8 cellular contexts compared by ENCODE assay signal in genomic region chr19:45506991-45507863, GRCh38. TPM values are rescaled to one million over a fixed set of nuclear protein-coding genes. Genes with fewer than 3 reads are reported as not detected.
DNase-seq lines count a peak whose midpoint lies in the region; ATAC-seq and TF ChIP-seq lines count a peak whose summit lies in the region.

VASP (plus strand) TSS chr19:45507479; CDS start chr19:45507772, 293 bp downstream.

- DNase-seq in COLO668 (lab: John Stamatoyannopoulos, UW; ENCODE audit: unreplicated experiment), result peak; percentile 88
- peak; percentile 81 for DNase-seq in HPDE6-E6E7 (ENCODE audit: extremely low spot score)
- peak; percentile 90 for DNase-seq in activated CD8-positive, alpha-beta memory T cell treated with anti-CD3 and anti-CD28 coated beads, Interleukin-2, amount 50 U/mL, for 4 hours
- peak; percentile 91 for DNase-seq in epidermal melanocyte (ENCODE audit: insufficient read length, low spot score)
- peak; percentile 95 to 97 (median 95) for DNase-seq in mucosa of descending colon
- peak; percentile 75 to 85 for DNase-seq in stimulated activated CD8-positive, alpha-beta memory T cell treated with anti-CD3 and anti-CD28 coated beads, Interleukin-4, amount 100 ng/mL, for 1 hour (ENCODE audit: low read depth in 2 of 2, low spot score in 1 of 2)

- peaks cover 14% of the 10 kb centered on the region for H3K36me3 ChIP-seq in OCI-LY3 (replicated peaks; ENCODE audit: low read depth, low read length)
- no peaks in the 10 kb centered on the region for H3K36me3 ChIP-seq in mucosa of descending colon (ENCODE audit: low read depth)

- peaks cover 16% of the 10 kb centered on the region for H4K20me1 ChIP-seq in OCI-LY3 (ENCODE audit: insufficient read depth, low read length)

- intact Hi-C loops in mucosa of descending colon (cut with DNase I, micrococcal nuclease), result no loop called here

- H3K4me1 ChIP-seq in OCI-LY3 (ENCODE audit: low read length) (peaks cover 33% of the 10 kb centered on the region), mucosa of descending colon (ENCODE audit: low read depth) (peaks cover 37% of the 10 kb centered on the region)

- peak within 1 kb of the TSS; percentile 93 for H3K9ac ChIP-seq in OCI-LY3 (ENCODE audit: low read length)

- peak within 1 kb of the TSS; percentile 98 for H3K4me2 ChIP-seq in OCI-LY3 (ENCODE audit: low read length)

- peak within 1 kb of the TSS; percentile 86 for H3K27ac ChIP-seq in OCI-LY3 (ENCODE audit: low read length)

- H3K79me2 ChIP-seq in OCI-LY3 (ENCODE audit: low read length), result peaks cover 54% of the 10 kb centered on the region

- ATAC-seq in GM19463 (IDR thresholded peaks at IDR 0.05; ENCODE audit: unreplicated experiment) (peak; percentile 41), mucosa of descending colon (peak; percentile 78)

- H2AFZ ChIP-seq in OCI-LY3 (ENCODE audit: low read depth, low read length), result peak within 1 kb of the TSS; percentile 71; the same call in 1 of the 2 replicates

- no peaks in the 10 kb centered on the region for H3K27me3 ChIP-seq in OCI-LY3 (ENCODE audit: low read depth, low read length)

- H3K9me3 ChIP-seq in OCI-LY3 (ENCODE audit: insufficient read depth, low read length), result no peaks in the 10 kb centered on the region
- no peaks in the 10 kb centered on the region for H3K9me3 ChIP-seq in mucosa of descending colon

- TF ChIP-seq CTCF in OCI-LY3 (IDR thresholded peaks at IDR 0.05; ENCODE audit: low read depth, low read length) (no peak), mucosa of descending colon (IDR thresholded peaks at IDR 0.05) (no peak)

- H3K4me3 ChIP-seq in OCI-LY3 (ENCODE audit: low read length) (peak within 1 kb of the TSS; percentile 89), mucosa of descending colon (peak within 1 kb of the TSS; percentile 88)

RNA-seq across cellular contexts. Expression of gene VASP, which starts in this region (rescaled TPM):
- total RNA-seq in mucosa of descending colon, result 100 to 1,000 TPM; 190 to 252 (median 235) TPM

Comparison
In these comparisons a context has a peak if more than half of its experiments do, and no peak if none do; other contexts are left out.
1. Peak in every context shown above with its lines: DNase-seq, ATAC-seq, H3K4me3 ChIP-seq and H3K27ac ChIP-seq.